ENCODE assay signal across 9 cellular contexts in the genomic region with DNA sequence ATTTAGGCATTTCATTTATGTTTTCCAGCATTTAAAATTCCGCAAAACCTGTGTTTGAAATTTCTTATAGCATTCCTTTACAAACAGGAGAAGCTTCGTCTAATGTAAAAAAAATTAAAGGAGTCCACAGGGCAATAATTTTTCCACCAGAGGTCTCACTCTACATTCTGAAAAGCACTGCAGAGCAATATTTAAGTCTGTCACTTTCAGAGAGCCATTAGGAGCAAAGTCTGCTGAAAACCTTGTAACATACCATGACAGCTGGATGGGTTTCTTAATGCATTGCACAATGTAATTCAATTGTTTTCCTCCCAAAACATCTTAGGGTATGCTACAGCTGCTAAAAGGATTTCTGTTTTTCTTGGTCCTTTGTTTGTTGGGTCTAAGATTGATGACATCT.
DNase-seq lines count a peak whose midpoint lies in the region; ATAC-seq and TF ChIP-seq lines count a peak whose summit lies in the region.
"Had no signal": no experiment of that assay in that cellular context is flagged by ENCODE, and none has a peak within 500 bp of the region (broad histone marks: within the 10 kb centered on the region; RNA-seq: fewer than 3 reads in every experiment).

No MANE protein-coding gene starts in this region.

- no peak overlapping the region for H3K27ac ChIP-seq in 22Rv1

- no peak overlapping the region for H3K4me3 ChIP-seq in GM12865 (ENCODE audit: low read depth, low read length)

- TF ChIP-seq CTCF in 22Rv1 (IDR thresholded peaks at IDR 0.05) (peak; percentile 33; the same call in 1 of the 2 replicates), GM12865 (IDR thresholded peaks at IDR 0.05; ENCODE audit: insufficient read depth, low read depth, low read length, missing control alignments) (no peak)

- DNase-seq in GM12865 (ENCODE audit: low read depth) (peak; percentile 12), SW480 (ENCODE audit: low spot score) (peak; percentile 26), hepatic stellate cell (ENCODE audit: low spot score) (peak; percentile 21)
- DNase-seq in activated CD4-positive, CD25-positive, alpha-beta regulatory T cell treated with anti-CD3 and anti-CD28 coated beads, Interleukin-2, amount 50 U/mL, for 72 hours: no peak
- DNase-seq in activated naive CD4-positive, alpha-beta T cell treated with anti-CD3 and anti-CD28 coated beads, Interleukin-2, amount 50 U/mL, for 16 hours: no peak
- DNase-seq: activated T-cell treated with anti-CD3 and anti-CD28 coated beads for 4 hours had no signal

- ATAC-seq in GM18867 (IDR thresholded peaks at IDR 0.05; ENCODE audit: unreplicated experiment) (no peak), GM21381 (IDR thresholded peaks at IDR 0.05; ENCODE audit: unreplicated experiment) (no peak)

Comparison
In these comparisons a context has a peak if more than half of its experiments do, and no peak if none do; other contexts are left out.
1. DNase-seq: peak in GM12865 (single experiment), SW480 (single experiment) and hepatic stellate cell (single experiment); none in activated CD4-positive, CD25-positive, alpha-beta regulatory T cell treated with anti-CD3 and anti-CD28 coated beads, Interleukin-2, amount 50 U/mL, for 72 hours (single experiment) and activated naive CD4-positive, alpha-beta T cell treated with anti-CD3 and anti-CD28 coated beads, Interleukin-2, amount 50 U/mL, for 16 hours (single experiment).